Comparison of ENCODE assay signal across 14 cellular contexts in the genomic region with DNA sequence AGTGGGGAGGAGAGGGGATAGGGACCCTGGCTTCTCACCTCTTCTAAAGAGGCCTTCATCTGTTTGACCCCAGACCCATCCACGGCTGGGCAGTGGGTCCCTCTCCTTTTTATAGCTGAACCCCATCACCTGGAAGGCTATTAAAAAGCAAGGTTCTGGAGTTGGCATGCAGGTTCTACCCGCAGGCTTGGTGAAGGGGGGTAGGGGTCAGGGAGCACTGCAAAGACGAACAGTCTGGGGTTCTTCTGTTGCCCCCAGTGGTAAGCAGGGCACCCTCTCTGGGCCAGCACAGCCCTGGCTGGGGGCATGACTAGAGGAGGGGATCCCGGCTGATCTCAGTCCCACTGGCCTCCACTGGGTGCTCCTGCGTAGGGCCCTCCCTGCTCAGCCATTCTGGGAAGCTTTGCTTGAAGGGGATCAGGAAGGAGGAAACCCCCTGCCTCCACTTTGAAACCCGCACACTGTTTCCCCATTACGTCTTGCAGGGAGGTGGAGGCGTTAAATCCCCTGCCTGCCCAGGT. TPM values are rescaled to one million over a fixed set of nuclear protein-coding genes. Genes with fewer than 3 reads are reported as not detected.
DNase-seq lines count a peak whose midpoint lies in the region; FAIRE-seq and TF ChIP-seq lines count a peak whose summit lies in the region.
"Had no signal": no experiment of that assay in that cellular context is flagged by ENCODE, and none has a peak within 500 bp of the region (broad histone marks: within the 10 kb centered on the region; RNA-seq: fewer than 3 reads in every experiment).

No MANE protein-coding gene starts in this region.

- H3K4me1 ChIP-seq in HUES6 (ENCODE audit: control insufficient read depth, insufficient read depth, low read length) (peaks cover 47% of the 10 kb centered on the region), mesenchymal stem cell (ENCODE audit: control insufficient read depth, insufficient read depth, low read depth, low read length) (peaks cover 35% of the 10 kb centered on the region), tibial nerve (peaks cover 0 to 62% (median 27%) of the 10 kb centered on the region in 4 donors)

- H3K9me3 ChIP-seq in HUES6 (ENCODE audit: control insufficient read depth, insufficient read depth, low read depth, low read length) (no peaks in the 10 kb centered on the region), mesenchymal stem cell (ENCODE audit: control insufficient read depth, low read length) (no peaks in the 10 kb centered on the region), tibial nerve (no peaks in the 10 kb centered on the region)
- H3K9me3 ChIP-seq: suprapubic skin had no signal

- H4K8ac ChIP-seq in mesenchymal stem cell (ENCODE audit: low read length), result no peak overlapping the region

- no peak overlapping the region for H3K23ac ChIP-seq in mesenchymal stem cell (ENCODE audit: low read length in 2 of 2)

- no peak overlapping the region for H3K14ac ChIP-seq in mesenchymal stem cell (ENCODE audit: low read length in 2 of 2)

- no peak overlapping the region for H2BK15ac ChIP-seq in mesenchymal stem cell (ENCODE audit: low read depth, poor library complexity, severe bottlenecking)

- DNase-seq in chondrocyte (ENCODE audit: low spot score) (no peak), mesenchymal stem cell (no peak), tibial nerve (ENCODE audit: low spot score in 2 of 2) (no peak), urothelium cell line (ENCODE audit: low spot score) (no peak), cardiac septum (ENCODE audit: low spot score) (no peak), HTR-8/SVneo (ENCODE audit: insufficient read length, low spot score) (no peak)
- DNase-seq: activated CD4-positive, alpha-beta T cell treated with anti-CD3 and anti-CD28 coated beads, Interleukin-2, amount 50 U/mL, for 48 hours; activated T-cell treated with anti-CD3 and anti-CD28 coated beads, Interleukin-2, amount 50 U/mL, for 72 hours; amygdala; CD4-positive, alpha-beta T cell; NCI-H1930; NCI-H524 had no signal

- H3K18ac ChIP-seq in mesenchymal stem cell (ENCODE audit: low read depth in 1 of 2, low read length in 2 of 2), result peak overlapping the region; percentile 1

- no peaks in the 10 kb centered on the region for H3K9me3 Mint-ChIP-seq in chondrocyte (ENCODE audit: low read depth)
- H3K9me3 Mint-ChIP-seq: CD4-positive, alpha-beta T cell had no signal

- H3K36me3 ChIP-seq in HUES6 (ENCODE audit: control insufficient read depth, insufficient read depth, low read length), result peaks cover 30% of the 10 kb centered on the region
- peaks cover 0 to 28% of the 10 kb centered on the region in 2 experiments for H3K36me3 ChIP-seq in mesenchymal stem cell (ENCODE audit: control insufficient read depth in 1 of 2, insufficient read depth in 2 of 2, low read depth in 1 of 2, low read length in 2 of 2)
- peaks cover 0 to 9% (median 0%) of the 10 kb centered on the region in 3 donors for H3K36me3 ChIP-seq in tibial nerve

- no peak overlapping the region for H2AFZ ChIP-seq in mesenchymal stem cell (ENCODE audit: low read depth, low read length)

- peak overlapping the region; percentile 7 for H2AK5ac ChIP-seq in mesenchymal stem cell (ENCODE audit: low read length, severe bottlenecking)

- TF ChIP-seq POLR2A in tibial nerve (IDR thresholded peaks at IDR 0.05), result no peak

- 96% methylated on average over 8 of the region's 8 CpGs for WGBS in mesenchymal stem cell
- 80 to 87% methylated on average over 8 of the region's 8 CpGs for WGBS in tibial nerve, 2 donors

- H3K27ac Mint-ChIP-seq in chondrocyte (ENCODE audit: unreplicated experiment), result peak overlapping the region; percentile 60
- H3K27ac Mint-ChIP-seq: CD4-positive, alpha-beta T cell had no signal

- no peaks in the 10 kb centered on the region for H3K27me3 ChIP-seq in HUES6 (ENCODE audit: control insufficient read depth, insufficient read depth, low read length)
- H3K27me3 ChIP-seq in mesenchymal stem cell (ENCODE audit: control insufficient read depth in 1 of 2, insufficient read depth in 1 of 2, low read length in 2 of 2), result no peaks in the 10 kb centered on the region
- no peaks in the 10 kb centered on the region for H3K27me3 ChIP-seq in tibial nerve
- H3K27me3 ChIP-seq: suprapubic skin had no signal

- H3K36me3 Mint-ChIP-seq in chondrocyte (ENCODE audit: low read depth), result peaks cover 4% of the 10 kb centered on the region

- H3K4me2 ChIP-seq in mesenchymal stem cell (ENCODE audit: low read length, poor library complexity, severe bottlenecking), result no peak overlapping the region

- H3K79me1 ChIP-seq in mesenchymal stem cell (replicated peaks; ENCODE audit: low read length, poor library complexity, severe bottlenecking), result peaks cover 63% of the 10 kb centered on the region

- H3K27ac ChIP-seq in HUES6 (ENCODE audit: low read depth, low read length) (peak overlapping the region; percentile 56; the same call in 1 of the 2 replicates), mesenchymal stem cell (ENCODE audit: low read length, poor library complexity, severe bottlenecking) (no peak overlapping the region), tibial nerve (peak overlapping the region in 3 of 4 donors; percentile 5 to 72 (median 8))
- H3K27ac ChIP-seq: suprapubic skin had no signal

- no peak for FAIRE-seq in urothelium cell line (lab: Jason Lieb, UNC)
- FAIRE-seq in HTR-8/SVneo (lab: Jason Lieb, UNC), result no peak

- peak overlapping the region in 1 of 2 experiments; percentile 35 for H3K4ac ChIP-seq in mesenchymal stem cell (ENCODE audit: low read depth in 1 of 2, low read length in 2 of 2)

- TF ChIP-seq CTCF in chondrocyte (IDR thresholded peaks at IDR 0.05) (no peak), tibial nerve (IDR thresholded peaks at IDR 0.05) (no peak)

- H2BK5ac ChIP-seq in mesenchymal stem cell (ENCODE audit: low read depth, low read length, poor library complexity, severe bottlenecking), result no peak overlapping the region

- no peak for TF ChIP-seq EP300 in tibial nerve (IDR thresholded peaks at IDR 0.05)

- no peak overlapping the region for H4K91ac ChIP-seq in mesenchymal stem cell (ENCODE audit: low read length)

- peaks cover 17% of the 10 kb centered on the region for H3K4me1 Mint-ChIP-seq in chondrocyte (ENCODE audit: low read depth)

- H3K9ac ChIP-seq in HUES6 (ENCODE audit: low read length), result peak overlapping the region; percentile 20
- peak overlapping the region; percentile 76 for H3K9ac ChIP-seq in mesenchymal stem cell (ENCODE audit: low read length)

- intact Hi-C loops in cardiac septum (cut with DNase I), result no loop called here

- H2BK12ac ChIP-seq in mesenchymal stem cell (ENCODE audit: low read length in 2 of 2), result peak overlapping the region in 1 of 2 experiments; percentile 64

- H2BK120ac ChIP-seq in mesenchymal stem cell (ENCODE audit: low read depth, low read length), result no peak overlapping the region

- no peaks in the 10 kb centered on the region for H3K27me3 Mint-ChIP-seq in chondrocyte (ENCODE audit: low read depth)
- H3K27me3 Mint-ChIP-seq: CD4-positive, alpha-beta T cell had no signal

- H3K4me3 ChIP-seq in HUES6 (ENCODE audit: low read depth, low read length) (no peak overlapping the region), mesenchymal stem cell (ENCODE audit: insufficient read depth in 1 of 2, low read depth in 1 of 2, low read length in 2 of 2) (peak overlapping the region in 1 of 2 experiments; percentile 44), tibial nerve (no peak overlapping the region)
- H3K4me3 ChIP-seq: suprapubic skin had no signal

- H3K4me3 Mint-ChIP-seq in chondrocyte (ENCODE audit: unreplicated experiment), result no peak overlapping the region
- H3K4me3 Mint-ChIP-seq: activated T-cell treated with anti-CD3 and anti-CD28 coated beads, Interleukin-2, amount 50 U/mL, for 72 hours; CD4-positive, alpha-beta T cell had no signal

RNA-seq across cellular contexts. Expression of a gene that starts 13.6 kb away (rescaled TPM):
- total RNA-seq in chondrocyte (61.4 to 69.6 TPM (median 62.9 TPM) in 3 replicates), tibial nerve (10 to 100 TPM; 28.2 to 48.8 (median 31.8) TPM), cardiac septum (19.8 TPM)
- polyA plus RNA-seq in mesenchymal stem cell (2013, experiment 1 of 2), result 34.5 TPM
- 34.1 TPM for polyA plus RNA-seq in mesenchymal stem cell (2013, experiment 2 of 2)
